ENCODE assay signal across 8 cellular contexts in the genomic region with DNA sequence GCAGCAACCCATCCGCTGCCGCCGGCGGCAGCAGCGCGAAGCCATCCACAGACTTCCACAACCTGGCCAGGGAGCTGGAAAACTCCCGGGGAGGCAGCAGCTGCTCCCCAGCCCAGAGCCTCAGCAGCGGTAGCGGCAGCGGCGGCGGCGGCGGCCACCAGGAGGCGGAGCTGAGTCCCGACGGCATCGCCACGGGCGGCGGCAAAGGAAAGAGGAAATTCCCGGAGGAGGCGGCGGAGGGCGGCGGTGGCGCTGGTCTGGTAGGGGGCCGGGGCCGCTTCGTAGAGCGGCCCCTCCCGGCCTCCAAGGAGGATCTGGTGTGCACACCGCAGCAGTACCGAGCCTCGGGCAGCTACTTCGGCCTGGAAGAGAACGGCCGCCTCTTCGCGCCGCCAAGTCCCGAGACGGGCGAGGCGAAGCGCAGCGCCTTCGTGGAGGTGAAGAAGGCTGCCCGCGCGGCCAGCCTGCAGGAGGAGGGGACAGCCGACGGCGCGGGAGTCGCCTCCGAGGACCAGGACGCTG. TPM values are rescaled to one million over a fixed set of nuclear protein-coding genes. Genes with fewer than 3 reads are reported as not detected.
DNase-seq lines count a peak whose midpoint lies in the region; ATAC-seq and TF ChIP-seq lines count a peak whose summit lies in the region.

No MANE protein-coding gene starts in this region.

- H3K4me3 ChIP-seq in epithelial cell of esophagus (ENCODE audit: low read length): peak overlapping the region; percentile 55

- TF ChIP-seq CTCF in epithelial cell of esophagus (IDR thresholded peaks at IDR 0.05; ENCODE audit: insufficient read depth, low read depth, low read length, missing control alignments): peak; percentile 43

- ATAC-seq in HG02938 (IDR thresholded peaks at IDR 0.05; ENCODE audit: unreplicated experiment): peak; percentile 63

- DNase-seq in NCI-H1436 (lab: John Stamatoyannopoulos, UW) (peak; percentile 62), NCI-H1436 treated with DMSO at 0.1 percent for 48 hours (lab: John Stamatoyannopoulos, UW) (no peak), NCI-H2227 (lab: John Stamatoyannopoulos, UW; ENCODE audit: unreplicated experiment) (peak; percentile 70), epithelial cell of esophagus (ENCODE audit: low read depth) (peak; percentile 80), mucosa of gallbladder (ENCODE audit: low spot score) (peak; percentile 85)
- peak; percentile 80 for DNase-seq in activated CD8-positive, alpha-beta memory T cell treated with anti-CD3 and anti-CD28 coated beads, Interleukin-2, amount 50 U/mL, for 4 hours
- peak; percentile 58 for DNase-seq in stimulated activated CD8-positive, alpha-beta memory T cell treated with anti-CD3 and anti-CD28 coated beads, Interleukin-7, amount 100 ng/mL, for 24 hours (ENCODE audit: low read depth)

RNA-seq across cellular contexts. Expression of a gene that starts 4.9 kb away (rescaled TPM):
- total RNA-seq in mucosa of gallbladder: 4.1 TPM
